ENCODE assay signal across 29 cellular contexts in the genomic region with DNA sequence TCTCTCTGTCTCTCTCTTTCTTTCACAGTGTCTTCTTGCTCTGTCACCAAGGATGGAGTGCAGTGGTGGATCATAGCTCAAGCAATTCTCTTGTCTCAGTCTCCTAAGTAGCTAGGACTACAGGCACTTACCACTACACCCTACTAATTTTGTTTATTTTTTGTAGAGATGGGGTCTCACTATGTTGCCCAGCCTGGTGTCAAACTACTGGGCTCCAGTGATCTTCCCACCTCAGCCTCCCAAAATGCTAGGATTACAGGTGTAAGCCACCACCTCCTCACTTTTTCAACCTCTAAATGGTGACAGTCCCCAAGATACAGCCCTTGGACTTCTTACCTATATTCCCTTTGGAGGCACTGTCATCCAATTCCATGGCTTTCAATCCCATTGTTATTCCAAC.
"Had no signal": no experiment of that assay in that cellular context is flagged by ENCODE, and none has a peak within 500 bp of the region (broad histone marks: within the 10 kb centered on the region; RNA-seq: fewer than 3 reads in every experiment).

No MANE protein-coding gene starts in this region.

- DNase-seq: stimulated activated CD4-positive, alpha-beta T cell treated with anti-CD3 and anti-CD28 coated beads, Interleukin-2, amount 100 ng/mL, for 48 hours; stimulated activated CD4-positive, alpha-beta T cell treated with anti-CD3 and anti-CD28 coated beads, Interleukin-4, amount 100 ng/mL, for 1 hour; stimulated activated CD4-positive, alpha-beta T cell treated with anti-CD3 and anti-CD28 coated beads, Interleukin-4, amount 100 ng/mL, for 24 hours; stimulated activated CD4-positive, alpha-beta T cell treated with anti-CD3 and anti-CD28 coated beads, Interleukin-4, amount 100 ng/mL, for 4 hours; stimulated activated CD8-positive, alpha-beta memory T cell treated with anti-CD3 and anti-CD28 coated beads, Interleukin-4, amount 100 ng/mL, for 48 hours; stimulated activated naive B cell treated with anti-CD40 and anti-IgM and Interleukin-4, amounts not matched to agents 10 μg/mL and 1 μg/mL and 100 μg/mL, for 72 hours; stimulated activated naive CD4-positive, alpha-beta T cell; stimulated activated naive CD4-positive, alpha-beta T cell treated with Interleukin-2 at 50 U/mL for 16 hours; stimulated activated naive CD8-positive, alpha-beta T cell treated with anti-CD3 and anti-CD28 coated beads, Interleukin-15, amount 100 ng/mL, for 72 hours; stimulated activated naive CD8-positive, alpha-beta T cell treated with anti-CD3 and anti-CD28 coated beads, Interleukin-15, Interleukin-2, amounts not matched to agents 100 U/mL and 50 U/mL, for 24 hours; stomach; substantia nigra; testis; thyroid gland; tibial artery; transverse colon; trophoblast cell; upper lobe of left lung; upper lobe of right lung; uterus had no signal

- H3K36me3 ChIP-seq: stomach, suprapubic skin, thoracic aorta, thyroid gland, tibial artery, tibial nerve, transverse colon, upper lobe of left lung, upper lobe of right lung, uterus, vagina had no signal

- H3K27me3 Mint-ChIP-seq: type B pancreatic cell had no signal

- H3K9me3 ChIP-seq: stomach, suprapubic skin, testis, thoracic aorta, thyroid gland, tibial artery, tibial nerve, transverse colon, upper lobe of left lung, upper lobe of right lung, uterus, vagina had no signal

- H3K4me1 Mint-ChIP-seq: stimulated activated effector memory CD8-positive, alpha-beta T cell treated with anti-CD3 and anti-CD28 coated beads, Interleukin-12 subunit alpha, Interleukin-12 subunit beta, amount 100 ng/mL, for 72 hours; stimulated activated memory B cell treated with anti-CD40 and anti-IgM and Interleukin-4, amounts not matched to agents 10 μg/mL and 1 μg/mL and 100 μg/mL, for 72 hours; stimulated activated naive B cell treated with anti-CD40 and anti-IgM and Interleukin-4, amounts not matched to agents 10 μg/mL and 1 μg/mL and 100 μg/mL, for 72 hours; stimulated activated naive CD8-positive, alpha-beta T cell treated with anti-CD3 and anti-CD28 coated beads, Interleukin-15, amount 100 ng/mL, for 72 hours had no signal

- H3K27ac ChIP-seq: stomach, suprapubic skin, testis, thoracic aorta, thyroid gland, tibial artery, tibial nerve, transverse colon, upper lobe of left lung, upper lobe of right lung, uterus, vagina had no signal

- H3K4me3 ChIP-seq: stomach, suprapubic skin, testis, thoracic aorta, thyroid gland, tibial artery, tibial nerve, transverse colon, upper lobe of left lung, upper lobe of right lung, uterus, vagina had no signal

- H3K27me3 ChIP-seq: testis, thyroid gland, transverse colon, upper lobe of left lung, upper lobe of right lung, uterus, vagina had no signal

- FAIRE-seq: urothelium cell line had no signal

- H3K9me3 Mint-ChIP-seq: stimulated activated effector memory CD8-positive, alpha-beta T cell treated with anti-CD3 and anti-CD28 coated beads, Interleukin-12 subunit alpha, Interleukin-12 subunit beta, amount 100 ng/mL, for 72 hours; stimulated activated memory B cell treated with anti-CD40 and anti-IgM and Interleukin-4, amounts not matched to agents 10 μg/mL and 1 μg/mL and 100 μg/mL, for 72 hours; stimulated activated naive B cell treated with anti-CD40 and anti-IgM and Interleukin-4, amounts not matched to agents 10 μg/mL and 1 μg/mL and 100 μg/mL, for 72 hours; stimulated activated naive CD8-positive, alpha-beta T cell treated with anti-CD3 and anti-CD28 coated beads, Interleukin-15, amount 100 ng/mL, for 72 hours; stimulated activated naive CD8-positive, alpha-beta T cell treated with anti-CD3 and anti-CD28 coated beads, Interleukin-15, Interleukin-2, amounts not matched to agents 100 ng/mL and 50 ng/mL, for 24 hours; type B pancreatic cell had no signal

- H3K4me3 Mint-ChIP-seq: stimulated activated effector memory CD8-positive, alpha-beta T cell treated with anti-CD3 and anti-CD28 coated beads, Interleukin-12 subunit alpha, Interleukin-12 subunit beta, amount 100 ng/mL, for 72 hours; stimulated activated memory B cell treated with anti-CD40 and anti-IgM and Interleukin-4, amounts not matched to agents 10 μg/mL and 1 μg/mL and 100 μg/mL, for 72 hours; stimulated activated naive B cell treated with anti-CD40 and anti-IgM and Interleukin-4, amounts not matched to agents 10 μg/mL and 1 μg/mL and 100 μg/mL, for 72 hours; stimulated activated naive CD8-positive, alpha-beta T cell treated with anti-CD3 and anti-CD28 coated beads, Interleukin-15, amount 100 ng/mL, for 72 hours; stimulated activated naive CD8-positive, alpha-beta T cell treated with anti-CD3 and anti-CD28 coated beads, Interleukin-15, Interleukin-2, amounts not matched to agents 100 ng/mL and 50 ng/mL, for 24 hours; type B pancreatic cell had no signal

- ATAC-seq: stimulated activated effector memory CD8-positive, alpha-beta T cell treated with anti-CD3 and anti-CD28 coated beads, Interleukin-12 subunit alpha, Interleukin-12 subunit beta, amount 100 ng/mL, for 72 hours; stimulated activated memory B cell treated with anti-CD40 and anti-IgM and Interleukin-4, amounts not matched to agents 10 μg/mL and 1 μg/mL and 100 μg/mL, for 72 hours; stimulated activated naive B cell treated with anti-CD40 and anti-IgM and Interleukin-4, amounts not matched to agents 10 μg/mL and 1 μg/mL and 100 μg/mL, for 72 hours; stimulated activated naive CD8-positive, alpha-beta T cell treated with anti-CD3 and anti-CD28 coated beads, Interleukin-15, amount 100 ng/mL, for 72 hours; stimulated activated naive CD8-positive, alpha-beta T cell treated with anti-CD3 and anti-CD28 coated beads, Interleukin-15, Interleukin-2, amounts not matched to agents 100 U/mL and 50 U/mL, for 24 hours; upper lobe of right lung had no signal

- H3K27ac Mint-ChIP-seq: stimulated activated effector memory CD8-positive, alpha-beta T cell treated with anti-CD3 and anti-CD28 coated beads, Interleukin-12 subunit alpha, Interleukin-12 subunit beta, amount 100 ng/mL, for 72 hours; stimulated activated memory B cell treated with anti-CD40 and anti-IgM and Interleukin-4, amounts not matched to agents 10 μg/mL and 1 μg/mL and 100 μg/mL, for 72 hours; stimulated activated naive B cell treated with anti-CD40 and anti-IgM and Interleukin-4, amounts not matched to agents 10 μg/mL and 1 μg/mL and 100 μg/mL, for 72 hours; stimulated activated naive CD8-positive, alpha-beta T cell treated with anti-CD3 and anti-CD28 coated beads, Interleukin-15, amount 100 ng/mL, for 72 hours; stimulated activated naive CD8-positive, alpha-beta T cell treated with anti-CD3 and anti-CD28 coated beads, Interleukin-15, Interleukin-2, amounts not matched to agents 100 ng/mL and 50 ng/mL, for 24 hours; type B pancreatic cell had no signal

- H3K36me3 Mint-ChIP-seq: stimulated activated effector memory CD8-positive, alpha-beta T cell treated with anti-CD3 and anti-CD28 coated beads, Interleukin-12 subunit alpha, Interleukin-12 subunit beta, amount 100 ng/mL, for 72 hours; stimulated activated memory B cell treated with anti-CD40 and anti-IgM and Interleukin-4, amounts not matched to agents 10 μg/mL and 1 μg/mL and 100 μg/mL, for 72 hours; stimulated activated naive B cell treated with anti-CD40 and anti-IgM and Interleukin-4, amounts not matched to agents 10 μg/mL and 1 μg/mL and 100 μg/mL, for 72 hours; type B pancreatic cell had no signal

- H3K4me1 ChIP-seq: stomach, testis, thyroid gland, tibial nerve, uterus had no signal
